In the genomic region with DNA sequence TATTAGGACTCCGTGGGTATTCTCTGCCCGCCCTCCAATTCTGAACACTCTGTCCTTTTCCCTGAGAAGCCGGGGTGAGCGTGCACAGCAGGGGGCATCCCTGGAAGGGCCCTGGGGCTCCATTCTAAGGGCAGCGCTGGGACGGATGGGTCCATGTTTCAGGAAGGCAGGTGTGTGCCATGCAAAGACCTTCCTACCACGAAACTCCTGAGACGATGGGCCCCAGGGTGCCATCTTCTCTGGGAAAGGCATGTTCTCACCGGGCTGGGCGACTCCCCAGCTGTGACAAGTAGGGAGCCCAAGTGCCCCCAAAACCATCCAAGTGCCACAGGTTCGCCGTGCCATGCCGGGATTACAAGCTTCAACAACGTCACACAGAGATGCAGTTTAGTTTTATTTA, we compare ENCODE assay signal across 27 cellular contexts.
"Had no signal": no experiment of that assay in that cellular context is flagged by ENCODE, and none has a peak within 500 bp of the region (broad histone marks: within the 10 kb centered on the region; RNA-seq: fewer than 3 reads in every experiment).

No MANE protein-coding gene starts in this region.

- H3K27me3 Mint-ChIP-seq: activated CD4-positive, alpha-beta T cell treated with anti-CD3 and anti-CD28 coated beads, Interleukin-2, amount 10 ng/mL, durations not matched to agents 7 days and 5 days had no signal

- H3K27me3 ChIP-seq: brain microvascular endothelial cell had no signal

- H3K36me3 ChIP-seq: brain microvascular endothelial cell, esophagus squamous epithelium had no signal

- H3K36me3 Mint-ChIP-seq: activated naive CD4-positive, alpha-beta T cell treated with anti-CD3 and anti-CD28 coated beads, Interleukin-2, amount 10 ng/mL, durations not matched to agents 7 days and 5 days; activated naive CD4-positive, alpha-beta T cell treated with anti-CD3 and anti-CD28 coated beads, Interleukin-2, amount 50 U/mL, for 72 hours; activated naive CD8-positive, alpha-beta T cell treated with anti-CD3 and anti-CD28 coated beads, Interleukin-2, amount 10 ng/mL, durations not matched to agents 7 days and 5 days had no signal

- H3K27ac Mint-ChIP-seq: activated CD4-positive, alpha-beta memory T cell treated with anti-CD3 and anti-CD28 coated beads, Interleukin-2, amount 10 ng/mL, durations not matched to agents 7 days and 5 days; activated CD4-positive, alpha-beta T cell treated with anti-CD3 and anti-CD28 coated beads, Interleukin-2, amount 10 ng/mL, durations not matched to agents 7 days and 5 days; activated naive CD4-positive, alpha-beta T cell treated with anti-CD3 and anti-CD28 coated beads, Interleukin-2, amount 10 ng/mL, durations not matched to agents 7 days and 5 days; activated naive CD4-positive, alpha-beta T cell treated with anti-CD3 and anti-CD28 coated beads, Interleukin-2, amount 50 U/mL, for 72 hours; activated naive CD8-positive, alpha-beta T cell treated with anti-CD3 and anti-CD28 coated beads, Interleukin-2, amount 10 ng/mL, durations not matched to agents 7 days and 5 days; activated T-cell treated with anti-CD3 and anti-CD28 coated beads, Interleukin-2, amount 50 U/mL, for 24 hours; activated T-cell treated with anti-CD3 and anti-CD28 coated beads, Interleukin-2, amount 50 U/mL, for 72 hours; T-helper 17 cell; T-helper 2 cell treated with Interferon-gamma antibody and Interleukin-4, amounts not matched to agents 5 μg/mL and 100 μg/mL, for 36 hours had no signal

- H3K4me1 Mint-ChIP-seq: activated CD4-positive, alpha-beta memory T cell treated with anti-CD3 and anti-CD28 coated beads, Interleukin-2, amount 10 ng/mL, durations not matched to agents 7 days and 5 days; activated CD4-positive, alpha-beta T cell treated with anti-CD3 and anti-CD28 coated beads, Interleukin-2, amount 10 ng/mL, durations not matched to agents 7 days and 5 days; activated naive CD4-positive, alpha-beta T cell treated with anti-CD3 and anti-CD28 coated beads, Interleukin-2, amount 10 ng/mL, durations not matched to agents 7 days and 5 days; activated naive CD8-positive, alpha-beta T cell treated with anti-CD3 and anti-CD28 coated beads, Interleukin-2, amount 10 ng/mL, durations not matched to agents 7 days and 5 days had no signal

- H3K4me3 ChIP-seq: esophagus squamous epithelium had no signal

- H3K4me3 Mint-ChIP-seq: activated CD4-positive, alpha-beta memory T cell treated with anti-CD3 and anti-CD28 coated beads, Interleukin-2, amount 10 ng/mL, durations not matched to agents 7 days and 5 days; activated CD4-positive, alpha-beta T cell treated with anti-CD3 and anti-CD28 coated beads, Interleukin-2, amount 10 ng/mL, durations not matched to agents 7 days and 5 days; activated naive CD4-positive, alpha-beta T cell treated with anti-CD3 and anti-CD28 coated beads, Interleukin-2, amount 10 ng/mL, durations not matched to agents 7 days and 5 days; activated naive CD8-positive, alpha-beta T cell treated with anti-CD3 and anti-CD28 coated beads, Interleukin-2, amount 10 ng/mL, durations not matched to agents 7 days and 5 days; activated T-cell treated with anti-CD3 and anti-CD28 coated beads, Interleukin-2, amount 50 U/mL, for 24 hours; activated T-cell treated with anti-CD3 and anti-CD28 coated beads, Interleukin-2, amount 50 U/mL, for 72 hours; central memory CD8-positive, alpha-beta T cell; T-helper 17 cell; T-helper 2 cell treated with Interferon-gamma antibody and Interleukin-4, amounts not matched to agents 5 μg/mL and 100 μg/mL, for 36 hours had no signal

- DNase-seq: activated CD4-positive, alpha-beta memory T cell treated with anti-CD3 and anti-CD28 coated beads, Interleukin-2, amount 10 ng/mL, durations not matched to agents 7 days and 5 days; activated CD4-positive, alpha-beta T cell treated with anti-CD3 and anti-CD28 coated beads for 1 hour; activated CD4-positive, alpha-beta T cell treated with anti-CD3 and anti-CD28 coated beads for 4 hours; activated CD4-positive, alpha-beta T cell treated with anti-CD3 and anti-CD28 coated beads, Interleukin-2, amount 10 ng/mL, durations not matched to agents 7 days and 5 days; activated CD4-positive, alpha-beta T cell treated with anti-CD3 and anti-CD28 coated beads, Interleukin-2, amount 50 U/mL, for 4 hours; activated CD4-positive, CD25-positive, alpha-beta regulatory T cell; activated CD8-positive, alpha-beta memory T cell treated with anti-CD3 and anti-CD28 coated beads, Interleukin-2, amount 50 U/mL, for 48 hours; activated gamma-delta T cell; activated naive CD4-positive, alpha-beta T cell; activated naive CD4-positive, alpha-beta T cell treated with anti-CD3 and anti-CD28 coated beads, Interleukin-2, amount 10 ng/mL, durations not matched to agents 7 days and 5 days; activated naive CD8-positive, alpha-beta T cell treated with anti-CD3 and anti-CD28 coated beads, Interleukin-2, amount 10 ng/mL, durations not matched to agents 7 days and 5 days; activated T-cell treated with anti-CD3 and anti-CD28 coated beads for 4 hours; activated T-cell treated with anti-CD3 and anti-CD28 coated beads, Interleukin-2, amount 50 U/mL, for 24 hours; activated T-cell treated with anti-CD3 and anti-CD28 coated beads, Interleukin-2, amount 50 U/mL, for 72 hours; brain microvascular endothelial cell; cortex of kidney; dermis blood vessel endothelial cell; effector CD4-positive, alpha-beta T cell; esophagus squamous epithelium; foreskin melanocyte; T-helper 1 cell; T-helper 17 cell; T1000 had no signal

- ATAC-seq: activated naive CD4-positive, alpha-beta T cell treated with anti-CD3 and anti-CD28 coated beads, Interleukin-2, amount 50 U/mL, for 72 hours; activated T-cell treated with anti-CD3 and anti-CD28 coated beads, Interleukin-2, amount 50 U/mL, for 72 hours; T-helper 17 cell had no signal

- H3K4me1 ChIP-seq: esophagus squamous epithelium had no signal

- H3K9me3 ChIP-seq: esophagus squamous epithelium had no signal

- H3K9me3 Mint-ChIP-seq: activated CD4-positive, alpha-beta memory T cell treated with anti-CD3 and anti-CD28 coated beads, Interleukin-2, amount 10 ng/mL, durations not matched to agents 7 days and 5 days; activated CD4-positive, alpha-beta T cell treated with anti-CD3 and anti-CD28 coated beads, Interleukin-2, amount 10 ng/mL, durations not matched to agents 7 days and 5 days; activated naive CD4-positive, alpha-beta T cell treated with anti-CD3 and anti-CD28 coated beads, Interleukin-2, amount 10 ng/mL, durations not matched to agents 7 days and 5 days; activated naive CD4-positive, alpha-beta T cell treated with anti-CD3 and anti-CD28 coated beads, Interleukin-2, amount 50 U/mL, for 72 hours; activated naive CD8-positive, alpha-beta T cell treated with anti-CD3 and anti-CD28 coated beads, Interleukin-2, amount 10 ng/mL, durations not matched to agents 7 days and 5 days; activated T-cell treated with anti-CD3 and anti-CD28 coated beads, Interleukin-2, amount 50 U/mL, for 24 hours; activated T-cell treated with anti-CD3 and anti-CD28 coated beads, Interleukin-2, amount 50 U/mL, for 72 hours; T-helper 2 cell treated with Interferon-gamma antibody and Interleukin-4, amounts not matched to agents 5 μg/mL and 100 μg/mL, for 36 hours had no signal

- H3K27ac ChIP-seq: brain microvascular endothelial cell, epithelial cell of prostate, esophagus squamous epithelium had no signal
